ENCODE assay signal across 1 cellular context in genomic region chr10:95605163-95605562, GRCh38.
TF ChIP-seq lines count a peak whose summit lies in the region.

No MANE protein-coding gene starts in this region.

TF ChIP-seq in IMR-90, 13 proteins besides CTCF, POLR2A, EP300 and RAD21 (continued from another document):
- TF ChIP-seq ELK1 (IDR thresholded peaks at IDR 0.05; ENCODE audit: borderline replicate concordance, low read depth, low read length) (no peak), SMC3 (IDR thresholded peaks at IDR 0.05; ENCODE audit: low read depth, low read length) (no peak), MAZ (IDR thresholded peaks at IDR 0.05; ENCODE audit: borderline replicate concordance, low read depth, low read length) (no peak), CEBPB (IDR thresholded peaks at IDR 0.05; ENCODE audit: low read depth, low read length) (no peak), MAFK (IDR thresholded peaks at IDR 0.05; ENCODE audit: low read depth, low read length) (no peak), NFE2L2 (IDR thresholded peaks at IDR 0.05; ENCODE audit: low read depth, low read length) (no peak), RFX5 (IDR thresholded peaks at IDR 0.05; ENCODE audit: low read depth, low read length) (no peak), FOS (IDR thresholded peaks at IDR 0.05; ENCODE audit: low read depth, low read length) (no peak), BHLHE40 (IDR thresholded peaks at IDR 0.05; ENCODE audit: low read depth, low read length) (no peak)
